ENCODE assay signal across 19 cellular contexts in the genomic region with DNA sequence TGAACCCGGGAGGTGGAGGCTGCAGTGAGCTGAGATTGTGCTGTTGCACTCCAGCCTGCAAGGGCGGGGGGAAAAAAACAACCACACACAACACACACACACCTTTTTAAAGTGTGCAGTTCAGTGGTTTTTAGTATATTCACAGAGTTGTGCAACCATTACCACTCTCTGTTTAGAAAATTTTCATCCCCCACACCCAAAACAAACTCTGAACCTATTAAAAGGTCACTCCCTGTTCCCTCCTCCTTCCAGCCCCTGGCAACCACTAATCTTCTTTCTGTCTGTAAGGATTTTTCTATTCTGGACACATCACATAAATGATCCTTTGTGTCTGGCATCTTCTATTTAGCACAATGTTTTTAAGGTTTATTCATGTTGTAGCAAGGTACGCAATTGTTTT.
DNase-seq lines count a peak whose midpoint lies in the region; ATAC-seq and TF ChIP-seq lines count a peak whose summit lies in the region.
"Had no signal": no experiment of that assay in that cellular context is flagged by ENCODE, and none has a peak within 500 bp of the region (broad histone marks: within the 10 kb centered on the region; RNA-seq: fewer than 3 reads in every experiment).

No MANE protein-coding gene starts in this region.

- H3K9me3 ChIP-seq in Panc1 (ENCODE audit: control insufficient read depth, insufficient read depth, low read depth, low read length) (no peaks in the 10 kb centered on the region), suprapubic skin (no peaks in the 10 kb centered on the region)
- H3K9me3 ChIP-seq: BLaER1 treated with 17β-estradiol and CSF1 and Interleukin-3, amounts not matched to agents 10 nM and 100 nM had no signal

- ATAC-seq in activated naive CD8-positive, alpha-beta T cell treated with anti-CD3 and anti-CD28 coated beads, Interleukin-2, amount 50 U/mL, for 24 hours: no peak
- ATAC-seq in Panc1 (no peak), GM21526 (IDR thresholded peaks at IDR 0.05; ENCODE audit: low FRiP score, unreplicated experiment) (no peak)
- no peak for ATAC-seq in naive thymus-derived CD8-positive, alpha-beta T cell
- ATAC-seq: CD8-positive, alpha-beta T cell had no signal

- H3K4me3 Mint-ChIP-seq in activated naive CD8-positive, alpha-beta T cell treated with anti-CD3 and anti-CD28 coated beads, Interleukin-2, amount 50 U/mL, for 24 hours: no peak overlapping the region
- no peak overlapping the region for H3K4me3 Mint-ChIP-seq in activated naive CD8-positive, alpha-beta T cell treated with anti-CD3 and anti-CD28 coated beads for 36 hours
- no peak overlapping the region for H3K4me3 Mint-ChIP-seq in naive thymus-derived CD8-positive, alpha-beta T cell
- H3K4me3 Mint-ChIP-seq: B cell; CD8-positive, alpha-beta T cell; H9 had no signal

- H3K4me1 Mint-ChIP-seq in activated naive CD8-positive, alpha-beta T cell treated with anti-CD3 and anti-CD28 coated beads, Interleukin-2, amount 50 U/mL, for 24 hours: no peaks in the 10 kb centered on the region
- H3K4me1 Mint-ChIP-seq in activated naive CD8-positive, alpha-beta T cell treated with anti-CD3 and anti-CD28 coated beads for 36 hours: no peaks in the 10 kb centered on the region
- peaks cover 0 to 2% (median 0%) of the 10 kb centered on the region in 4 donors for H3K4me1 Mint-ChIP-seq in naive thymus-derived CD8-positive, alpha-beta T cell
- H3K4me1 Mint-ChIP-seq: B cell, H9 had no signal

- H3K36me3 ChIP-seq in Panc1 (ENCODE audit: control insufficient read depth, insufficient read depth, low read length): no peaks in the 10 kb centered on the region
- H3K36me3 ChIP-seq in suprapubic skin: peaks cover 4% of the 10 kb centered on the region

- WGBS in suprapubic skin: 90% methylated on average over 3 of the region's 3 CpGs

- peak overlapping the region; percentile 2 for H3K27ac Mint-ChIP-seq in activated naive CD8-positive, alpha-beta T cell treated with anti-CD3 and anti-CD28 coated beads, Interleukin-2, amount 50 U/mL, for 24 hours
- H3K27ac Mint-ChIP-seq in activated naive CD8-positive, alpha-beta T cell treated with anti-CD3 and anti-CD28 coated beads for 36 hours: no peak overlapping the region
- H3K27ac Mint-ChIP-seq in naive thymus-derived CD8-positive, alpha-beta T cell: peak overlapping the region in 1 of 10 donors; percentile 32
- H3K27ac Mint-ChIP-seq: B cell; CD8-positive, alpha-beta T cell; H9 had no signal

- no peak for DNase-seq in activated naive CD8-positive, alpha-beta T cell treated with anti-CD3 and anti-CD28 coated beads, Interleukin-2, amount 50 U/mL, for 24 hours
- no peak for DNase-seq in activated naive CD8-positive, alpha-beta T cell treated with anti-CD3 and anti-CD28 coated beads for 36 hours
- DNase-seq in Panc1 (ENCODE audit: low read depth, low spot score): no peak
- DNase-seq in fibroblast of villous mesenchyme (ENCODE audit: low read depth): peak; percentile 61
- no peak for DNase-seq in suprapubic skin (ENCODE audit: low spot score in 2 of 2)
- DNase-seq in NCI-H2081 (lab: John Stamatoyannopoulos, UW): no peak
- DNase-seq in naive thymus-derived CD8-positive, alpha-beta T cell: no peak
- DNase-seq: 8988T; Calu3; CD8-positive, alpha-beta T cell; DMS79 treated with DMSO at 0.1 percent for 48 hours; GF-D8; GOT3; H9; IMR-90 had no signal

- H3K4me1 ChIP-seq in Panc1 (ENCODE audit: control insufficient read depth, insufficient read depth, low read length): no peaks in the 10 kb centered on the region; the same call in 1 of the 2 replicates
- H3K4me1 ChIP-seq in suprapubic skin: peaks cover 38% of the 10 kb centered on the region

- H3K27ac ChIP-seq in Panc1 (ENCODE audit: low read length): peak overlapping the region; percentile 23; the same call in 1 of the 2 replicates
- H3K27ac ChIP-seq in suprapubic skin: peak overlapping the region; percentile 57
- H3K27ac ChIP-seq: BLaER1 treated with 17β-estradiol and CSF1 and Interleukin-3, amounts not matched to agents 10 nM and 100 nM; HL-60 had no signal

- TF ChIP-seq CTCF in Panc1 (IDR thresholded peaks at IDR 0.05) (no peak), fibroblast of villous mesenchyme (IDR thresholded peaks at IDR 0.05; ENCODE audit: insufficient read depth, low read depth, low read length) (no peak), suprapubic skin (IDR thresholded peaks at IDR 0.05) (no peak)

- in situ Hi-C loops in Panc1 (cut with HindIII; ENCODE audit: low pct_unique_long_range_greater_than_20kb, low sequenced_read_pairs): no loop called here

- no peak for TF ChIP-seq EP300 in suprapubic skin (IDR thresholded peaks at IDR 0.05)

- CTCF ChIA-PET in Panc1 (lab: Charles Lee): no interaction called here

- H3K4me3 ChIP-seq in Panc1 (ENCODE audit: low read depth in 2 of 2, low read length in 2 of 2) (no peak overlapping the region), fibroblast of villous mesenchyme (ENCODE audit: low read depth, low read length) (no peak overlapping the region), suprapubic skin (no peak overlapping the region)
- H3K4me3 ChIP-seq: BLaER1 treated with 17β-estradiol and CSF1 and Interleukin-3, amounts not matched to agents 10 nM and 100 nM had no signal

- no peaks in the 10 kb centered on the region for H3K9me3 Mint-ChIP-seq in activated naive CD8-positive, alpha-beta T cell treated with anti-CD3 and anti-CD28 coated beads, Interleukin-2, amount 50 U/mL, for 24 hours
- H3K9me3 Mint-ChIP-seq in activated naive CD8-positive, alpha-beta T cell treated with anti-CD3 and anti-CD28 coated beads for 36 hours: no peaks in the 10 kb centered on the region
- H3K9me3 Mint-ChIP-seq in naive thymus-derived CD8-positive, alpha-beta T cell: no peaks in the 10 kb centered on the region
- H3K9me3 Mint-ChIP-seq: CD8-positive, alpha-beta T cell; H9 had no signal

- TF ChIP-seq POLR2A in suprapubic skin (IDR thresholded peaks at IDR 0.05): no peak

- H3K36me3 Mint-ChIP-seq in activated naive CD8-positive, alpha-beta T cell treated with anti-CD3 and anti-CD28 coated beads, Interleukin-2, amount 50 U/mL, for 24 hours (ENCODE audit: low read depth): peaks cover 25% of the 10 kb centered on the region
- H3K36me3 Mint-ChIP-seq in activated naive CD8-positive, alpha-beta T cell treated with anti-CD3 and anti-CD28 coated beads for 36 hours: peaks cover 11% of the 10 kb centered on the region
- H3K36me3 Mint-ChIP-seq in naive thymus-derived CD8-positive, alpha-beta T cell: peaks cover 13 to 48% (median 30%) of the 10 kb centered on the region in 3 donors

- intact Hi-C loops in Panc1 (cut with micrococcal nuclease; ENCODE audit: unreplicated experiment): no loop called here

- H3K27me3 Mint-ChIP-seq in activated naive CD8-positive, alpha-beta T cell treated with anti-CD3 and anti-CD28 coated beads, Interleukin-2, amount 50 U/mL, for 24 hours: no peaks in the 10 kb centered on the region
- no peaks in the 10 kb centered on the region for H3K27me3 Mint-ChIP-seq in activated naive CD8-positive, alpha-beta T cell treated with anti-CD3 and anti-CD28 coated beads for 36 hours
- no peaks in the 10 kb centered on the region for H3K27me3 Mint-ChIP-seq in naive thymus-derived CD8-positive, alpha-beta T cell
- H3K27me3 Mint-ChIP-seq: B cell had no signal

- POLR2A ChIA-PET in Panc1 (lab: Charles Lee): interaction anchor here (0.6 kb wide), 1 partner anchor 78 kb away, joined by 4 read pairs; no protein-coding TSS in a partner anchor
- POLR2A ChIA-PET in naive thymus-derived CD8-positive, alpha-beta T cell (lab: Charles Lee): no interaction called here

- H3K27me3 ChIP-seq in Panc1 (ENCODE audit: control insufficient read depth, insufficient read depth, low read length): no peaks in the 10 kb centered on the region
- no peaks in the 10 kb centered on the region for H3K27me3 ChIP-seq in suprapubic skin
- H3K27me3 ChIP-seq: BLaER1 treated with 17β-estradiol and CSF1 and Interleukin-3, amounts not matched to agents 10 nM and 100 nM had no signal

- no TSS peak for BruUV-seq in Panc1 (replicated peaks; lab: Mats Ljungman, UMichigan)
